Comparison of ENCODE assay signal across 1 cellular context in the genomic region with DNA sequence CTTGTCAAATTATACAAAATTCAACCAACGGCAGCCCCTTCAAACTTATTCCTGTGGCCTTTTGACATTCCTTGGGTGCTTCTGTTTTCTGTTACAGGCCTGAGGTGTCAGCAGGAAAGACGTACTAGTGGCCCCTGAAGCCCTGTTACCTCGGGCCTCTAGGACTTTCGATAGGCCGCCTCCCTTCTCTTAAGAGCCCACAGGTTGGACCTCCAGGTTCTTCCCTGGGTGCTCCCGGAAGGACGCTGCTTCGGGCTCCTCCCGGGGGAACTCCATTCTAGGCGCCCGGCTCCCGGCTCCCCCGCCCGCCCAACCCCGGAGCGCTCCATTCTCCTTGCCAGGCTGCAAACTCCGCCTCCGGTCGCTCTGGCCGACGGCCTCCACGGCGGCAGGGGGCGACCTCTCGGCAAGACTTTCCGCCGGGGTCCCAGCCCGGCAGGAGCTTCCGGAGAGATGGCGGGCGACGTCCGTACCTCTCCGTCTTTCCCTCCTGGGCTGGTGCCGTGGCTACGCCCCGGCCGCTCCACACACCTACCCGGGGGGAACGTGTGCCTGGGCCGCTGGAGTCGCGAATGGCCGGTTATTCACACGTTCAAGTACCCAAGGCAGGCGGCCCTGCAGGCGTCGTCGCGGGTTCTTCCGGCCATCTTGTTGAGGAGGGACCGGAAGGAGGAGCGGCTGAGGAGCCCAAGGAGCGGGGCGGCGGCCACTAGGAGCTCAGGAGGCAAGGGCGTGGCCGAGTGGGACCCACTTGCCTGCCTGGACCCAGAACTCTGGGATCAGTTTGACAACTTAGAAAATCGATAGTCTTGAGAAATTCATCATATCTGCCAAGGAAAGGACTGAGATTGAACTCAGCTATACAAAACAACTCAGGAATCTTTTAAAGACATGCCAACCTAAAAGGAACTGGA.
TF ChIP-seq lines count a peak whose summit lies in the region.

No MANE protein-coding gene starts in this region.

TF ChIP-seq in K562, 482 proteins besides CTCF, POLR2A, EP300 and RAD21 (continued from another document and continues in another):
- TF ChIP-seq, protein P1, sequence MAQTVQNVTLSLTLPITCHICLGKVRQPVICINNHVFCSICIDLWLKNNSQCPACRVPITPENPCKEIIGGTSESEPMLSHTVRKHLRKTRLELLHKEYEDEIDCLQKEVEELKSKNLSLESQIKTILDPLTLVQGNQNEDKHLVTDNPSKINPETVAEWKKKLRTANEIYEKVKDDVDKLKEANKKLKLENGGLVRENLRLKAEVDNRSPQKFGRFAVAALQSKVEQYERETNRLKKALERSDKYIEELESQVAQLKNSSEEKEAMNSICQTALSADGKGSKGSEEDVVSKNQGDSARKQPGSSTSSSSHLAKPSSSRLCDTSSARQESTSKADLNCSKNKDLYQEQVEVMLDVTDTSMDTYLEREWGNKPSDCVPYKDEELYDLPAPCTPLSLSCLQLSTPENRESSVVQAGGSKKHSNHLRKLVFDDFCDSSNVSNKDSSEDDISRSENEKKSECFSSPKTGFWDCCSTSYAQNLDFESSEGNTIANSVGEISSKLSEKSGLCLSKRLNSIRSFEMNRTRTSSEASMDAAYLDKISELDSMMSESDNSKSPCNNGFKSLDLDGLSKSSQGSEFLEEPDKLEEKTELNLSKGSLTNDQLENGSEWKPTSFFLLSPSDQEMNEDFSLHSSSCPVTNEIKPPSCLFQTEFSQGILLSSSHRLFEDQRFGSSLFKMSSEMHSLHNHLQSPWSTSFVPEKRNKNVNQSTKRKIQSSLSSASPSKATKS (CRISPR knock-in tag; IDR thresholded peaks at IDR 0.05): no peak
- TF ChIP-seq NFYB (IDR thresholded peaks at IDR 0.05; ENCODE audit: extremely low read depth, insufficient read length): no peak
- no peak for TF ChIP-seq ZNF696 (CRISPR knock-in tag; conservative IDR thresholded peaks at IDR 0.05)
- no peak for TF ChIP-seq ZNF507 (tag; conservative IDR thresholded peaks at IDR 0.05)
- TF ChIP-seq NFIC (IDR thresholded peaks at IDR 0.05): peak; percentile 40; the same call in 1 of the 2 replicates
- TF ChIP-seq RBM17 (IDR thresholded peaks at IDR 0.05; ENCODE audit: borderline replicate concordance, low read depth, low read length): no peak
- TF ChIP-seq SMC3 (conservative IDR thresholded peaks at IDR 0.05; ENCODE audit: insufficient read depth, low read depth, low read length): peak; percentile 36; the same call in 1 of the 2 replicates
- TF ChIP-seq, protein P2, sequence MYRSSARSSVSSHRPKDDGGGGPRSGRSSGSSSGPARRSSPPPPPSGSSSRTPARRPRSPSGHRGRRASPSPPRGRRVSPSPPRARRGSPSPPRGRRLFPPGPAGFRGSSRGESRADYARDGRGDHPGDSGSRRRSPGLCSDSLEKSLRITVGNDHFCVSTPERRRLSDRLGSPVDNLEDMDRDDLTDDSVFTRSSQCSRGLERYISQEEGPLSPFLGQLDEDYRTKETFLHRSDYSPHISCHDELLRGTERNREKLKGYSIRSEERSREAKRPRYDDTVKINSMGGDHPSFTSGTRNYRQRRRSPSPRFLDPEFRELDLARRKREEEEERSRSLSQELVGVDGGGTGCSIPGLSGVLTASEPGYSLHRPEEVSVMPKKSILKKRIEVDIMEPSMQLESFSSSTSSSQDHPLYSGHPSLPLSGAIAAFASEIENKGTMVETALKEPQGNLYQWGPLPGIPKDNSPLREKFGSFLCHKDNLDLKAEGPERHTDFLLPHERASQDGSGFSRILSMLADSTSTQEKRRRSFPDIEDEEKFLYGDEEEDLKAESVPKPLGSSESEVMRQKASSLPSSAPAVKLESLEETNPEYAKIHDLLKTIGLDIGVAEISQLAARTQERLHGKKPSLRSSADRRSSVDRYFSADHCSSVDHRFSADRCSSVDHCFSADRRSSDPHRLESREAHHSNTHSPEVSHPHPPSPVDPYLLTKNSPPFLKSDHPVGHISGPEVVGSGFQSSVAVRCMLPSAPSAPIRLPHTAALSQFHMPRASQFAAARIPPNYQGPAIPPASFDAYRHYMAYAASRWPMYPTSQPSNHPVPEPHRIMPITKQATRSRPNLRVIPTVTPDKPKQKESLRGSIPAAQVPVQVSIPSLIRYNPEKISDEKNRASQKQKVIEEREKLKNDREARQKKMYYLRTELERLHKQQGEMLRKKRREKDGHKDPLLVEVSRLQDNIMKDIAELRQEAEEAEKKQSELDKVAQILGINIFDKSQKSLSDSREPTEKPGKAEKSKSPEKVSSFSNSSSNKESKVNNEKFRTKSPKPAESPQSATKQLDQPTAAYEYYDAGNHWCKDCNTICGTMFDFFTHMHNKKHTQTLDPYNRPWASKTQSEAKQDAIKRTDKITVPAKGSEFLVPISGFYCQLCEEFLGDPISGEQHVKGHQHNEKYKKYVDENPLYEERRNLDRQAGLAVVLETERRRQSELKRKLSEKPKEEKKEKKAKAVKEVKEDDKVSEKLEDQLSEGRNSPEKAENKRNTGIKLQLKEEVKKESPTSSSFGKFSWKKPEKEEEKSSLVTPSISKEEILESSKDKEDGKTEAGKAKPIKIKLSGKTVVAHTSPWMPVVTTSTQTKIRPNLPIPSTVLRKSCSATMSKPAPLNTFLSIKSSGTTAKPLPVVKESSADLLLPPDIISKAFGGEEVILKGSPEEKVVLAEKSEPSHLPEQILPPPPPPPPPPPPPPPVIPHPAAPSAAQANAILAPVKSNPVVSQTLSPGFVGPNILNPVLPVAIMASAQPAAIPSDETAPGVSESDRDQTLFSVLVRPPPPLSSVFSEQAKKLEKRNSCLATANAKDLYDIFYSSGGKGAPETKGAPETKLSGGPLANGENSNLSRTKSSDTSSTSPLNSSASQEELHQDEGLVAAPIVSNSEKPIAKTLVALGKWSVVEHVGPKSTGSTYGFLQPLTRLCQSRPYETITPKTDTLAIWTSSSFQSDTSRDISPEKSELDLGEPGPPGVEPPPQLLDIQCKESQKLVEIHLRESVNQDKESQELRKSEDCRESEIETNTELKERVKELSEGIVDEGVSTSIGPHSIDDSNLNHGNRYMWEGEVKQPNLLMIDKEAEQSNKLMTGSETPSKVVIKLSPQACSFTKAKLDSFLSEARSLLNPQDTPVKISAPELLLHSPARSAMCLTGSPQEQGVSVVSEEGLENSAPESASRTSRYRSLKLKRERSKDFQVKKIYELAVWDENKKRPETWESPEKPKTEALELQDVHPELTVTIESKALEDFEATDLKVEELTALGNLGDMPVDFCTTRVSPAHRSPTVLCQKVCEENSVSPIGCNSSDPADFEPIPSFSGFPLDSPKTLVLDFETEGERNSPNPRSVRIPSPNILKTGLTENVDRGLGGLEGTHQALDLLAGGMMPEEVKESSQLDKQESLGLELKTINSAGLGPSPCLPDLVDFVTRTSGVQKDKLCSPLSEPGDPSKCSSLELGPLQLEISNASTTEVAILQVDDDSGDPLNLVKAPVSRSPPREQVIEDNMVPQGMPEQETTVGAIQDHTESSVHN (IDR thresholded peaks at IDR 0.05; ENCODE audit: borderline replicate concordance in 1 of 2, low read depth in 1 of 2): no peak
- TF ChIP-seq ZBTB8A (IDR thresholded peaks at IDR 0.05; ENCODE audit: partially characterized antibody): no peak
- no peak for TF ChIP-seq ZNF24 (IDR thresholded peaks at IDR 0.05)
- peak; percentile 84 for TF ChIP-seq RNF2 (IDR thresholded peaks at IDR 0.05)
- TF ChIP-seq NCOA1 (IDR thresholded peaks at IDR 0.05; ENCODE audit: low read depth): peak; percentile 87
- TF ChIP-seq, protein P3, sequence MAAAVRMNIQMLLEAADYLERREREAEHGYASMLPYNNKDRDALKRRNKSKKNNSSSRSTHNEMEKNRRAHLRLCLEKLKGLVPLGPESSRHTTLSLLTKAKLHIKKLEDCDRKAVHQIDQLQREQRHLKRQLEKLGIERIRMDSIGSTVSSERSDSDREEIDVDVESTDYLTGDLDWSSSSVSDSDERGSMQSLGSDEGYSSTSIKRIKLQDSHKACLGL (CRISPR knock-in tag; IDR thresholded peaks at IDR 0.05; ENCODE audit: borderline replicate concordance, poor library complexity, severe bottlenecking): no peak
- TF ChIP-seq NONO (IDR thresholded peaks at IDR 0.05; ENCODE audit: low read depth in 2 of 2, low read length in 1 of 2): peak; percentile 49 to 57; a peak in 2 of 4 replicates
- no peak for TF ChIP-seq MYBL2 (IDR thresholded peaks at IDR 0.05; ENCODE audit: low read depth)
- TF ChIP-seq MYBL2 (CRISPR knock-in tag; IDR thresholded peaks at IDR 0.05; ENCODE audit: borderline replicate concordance): no peak
- TF ChIP-seq, protein P4, sequence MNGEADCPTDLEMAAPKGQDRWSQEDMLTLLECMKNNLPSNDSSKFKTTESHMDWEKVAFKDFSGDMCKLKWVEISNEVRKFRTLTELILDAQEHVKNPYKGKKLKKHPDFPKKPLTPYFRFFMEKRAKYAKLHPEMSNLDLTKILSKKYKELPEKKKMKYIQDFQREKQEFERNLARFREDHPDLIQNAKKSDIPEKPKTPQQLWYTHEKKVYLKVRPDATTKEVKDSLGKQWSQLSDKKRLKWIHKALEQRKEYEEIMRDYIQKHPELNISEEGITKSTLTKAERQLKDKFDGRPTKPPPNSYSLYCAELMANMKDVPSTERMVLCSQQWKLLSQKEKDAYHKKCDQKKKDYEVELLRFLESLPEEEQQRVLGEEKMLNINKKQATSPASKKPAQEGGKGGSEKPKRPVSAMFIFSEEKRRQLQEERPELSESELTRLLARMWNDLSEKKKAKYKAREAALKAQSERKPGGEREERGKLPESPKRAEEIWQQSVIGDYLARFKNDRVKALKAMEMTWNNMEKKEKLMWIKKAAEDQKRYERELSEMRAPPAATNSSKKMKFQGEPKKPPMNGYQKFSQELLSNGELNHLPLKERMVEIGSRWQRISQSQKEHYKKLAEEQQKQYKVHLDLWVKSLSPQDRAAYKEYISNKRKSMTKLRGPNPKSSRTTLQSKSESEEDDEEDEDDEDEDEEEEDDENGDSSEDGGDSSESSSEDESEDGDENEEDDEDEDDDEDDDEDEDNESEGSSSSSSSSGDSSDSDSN (IDR thresholded peaks at IDR 0.05; ENCODE audit: borderline replicate concordance in 1 of 2, low read depth in 2 of 2, low read length in 2 of 2): peak in 1 of 2 experiments; percentile 79; a peak in 2 of 4 replicates
- TF ChIP-seq, protein P5, sequence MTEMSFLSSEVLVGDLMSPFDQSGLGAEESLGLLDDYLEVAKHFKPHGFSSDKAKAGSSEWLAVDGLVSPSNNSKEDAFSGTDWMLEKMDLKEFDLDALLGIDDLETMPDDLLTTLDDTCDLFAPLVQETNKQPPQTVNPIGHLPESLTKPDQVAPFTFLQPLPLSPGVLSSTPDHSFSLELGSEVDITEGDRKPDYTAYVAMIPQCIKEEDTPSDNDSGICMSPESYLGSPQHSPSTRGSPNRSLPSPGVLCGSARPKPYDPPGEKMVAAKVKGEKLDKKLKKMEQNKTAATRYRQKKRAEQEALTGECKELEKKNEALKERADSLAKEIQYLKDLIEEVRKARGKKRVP (CRISPR knock-in tag; IDR thresholded peaks at IDR 0.05): peak; percentile 42; the same call in 1 of the 2 replicates
- TF ChIP-seq HMGN3 (IDR thresholded peaks at IDR 0.05; ENCODE audit: borderline replicate concordance, extremely low read depth, insufficient read length, low read depth, low read length): peak; percentile 84
- TF ChIP-seq, protein P6, sequence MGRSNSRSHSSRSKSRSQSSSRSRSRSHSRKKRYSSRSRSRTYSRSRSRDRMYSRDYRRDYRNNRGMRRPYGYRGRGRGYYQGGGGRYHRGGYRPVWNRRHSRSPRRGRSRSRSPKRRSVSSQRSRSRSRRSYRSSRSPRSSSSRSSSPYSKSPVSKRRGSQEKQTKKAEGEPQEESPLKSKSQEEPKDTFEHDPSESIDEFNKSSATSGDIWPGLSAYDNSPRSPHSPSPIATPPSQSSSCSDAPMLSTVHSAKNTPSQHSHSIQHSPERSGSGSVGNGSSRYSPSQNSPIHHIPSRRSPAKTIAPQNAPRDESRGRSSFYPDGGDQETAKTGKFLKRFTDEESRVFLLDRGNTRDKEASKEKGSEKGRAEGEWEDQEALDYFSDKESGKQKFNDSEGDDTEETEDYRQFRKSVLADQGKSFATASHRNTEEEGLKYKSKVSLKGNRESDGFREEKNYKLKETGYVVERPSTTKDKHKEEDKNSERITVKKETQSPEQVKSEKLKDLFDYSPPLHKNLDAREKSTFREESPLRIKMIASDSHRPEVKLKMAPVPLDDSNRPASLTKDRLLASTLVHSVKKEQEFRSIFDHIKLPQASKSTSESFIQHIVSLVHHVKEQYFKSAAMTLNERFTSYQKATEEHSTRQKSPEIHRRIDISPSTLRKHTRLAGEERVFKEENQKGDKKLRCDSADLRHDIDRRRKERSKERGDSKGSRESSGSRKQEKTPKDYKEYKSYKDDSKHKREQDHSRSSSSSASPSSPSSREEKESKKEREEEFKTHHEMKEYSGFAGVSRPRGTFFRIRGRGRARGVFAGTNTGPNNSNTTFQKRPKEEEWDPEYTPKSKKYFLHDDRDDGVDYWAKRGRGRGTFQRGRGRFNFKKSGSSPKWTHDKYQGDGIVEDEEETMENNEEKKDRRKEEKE (IDR thresholded peaks at IDR 0.05; ENCODE audit: borderline replicate concordance in 1 of 2, control insufficient read depth in 1 of 2, low read depth in 2 of 2, low read length in 1 of 2): no peak
- no peak for TF ChIP-seq RCOR1 (IDR thresholded peaks at IDR 0.05; ENCODE audit: borderline replicate concordance in 1 of 2, low read depth in 2 of 2, low read length in 2 of 2)
- no peak for TF ChIP-seq KAT7 (CRISPR knock-in tag; IDR thresholded peaks at IDR 0.05; ENCODE audit: borderline replicate concordance)
- peak; percentile 32; the same call in 1 of the 2 replicates for TF ChIP-seq ARID1B (IDR thresholded peaks at IDR 0.05)
- TF ChIP-seq, protein P7, sequence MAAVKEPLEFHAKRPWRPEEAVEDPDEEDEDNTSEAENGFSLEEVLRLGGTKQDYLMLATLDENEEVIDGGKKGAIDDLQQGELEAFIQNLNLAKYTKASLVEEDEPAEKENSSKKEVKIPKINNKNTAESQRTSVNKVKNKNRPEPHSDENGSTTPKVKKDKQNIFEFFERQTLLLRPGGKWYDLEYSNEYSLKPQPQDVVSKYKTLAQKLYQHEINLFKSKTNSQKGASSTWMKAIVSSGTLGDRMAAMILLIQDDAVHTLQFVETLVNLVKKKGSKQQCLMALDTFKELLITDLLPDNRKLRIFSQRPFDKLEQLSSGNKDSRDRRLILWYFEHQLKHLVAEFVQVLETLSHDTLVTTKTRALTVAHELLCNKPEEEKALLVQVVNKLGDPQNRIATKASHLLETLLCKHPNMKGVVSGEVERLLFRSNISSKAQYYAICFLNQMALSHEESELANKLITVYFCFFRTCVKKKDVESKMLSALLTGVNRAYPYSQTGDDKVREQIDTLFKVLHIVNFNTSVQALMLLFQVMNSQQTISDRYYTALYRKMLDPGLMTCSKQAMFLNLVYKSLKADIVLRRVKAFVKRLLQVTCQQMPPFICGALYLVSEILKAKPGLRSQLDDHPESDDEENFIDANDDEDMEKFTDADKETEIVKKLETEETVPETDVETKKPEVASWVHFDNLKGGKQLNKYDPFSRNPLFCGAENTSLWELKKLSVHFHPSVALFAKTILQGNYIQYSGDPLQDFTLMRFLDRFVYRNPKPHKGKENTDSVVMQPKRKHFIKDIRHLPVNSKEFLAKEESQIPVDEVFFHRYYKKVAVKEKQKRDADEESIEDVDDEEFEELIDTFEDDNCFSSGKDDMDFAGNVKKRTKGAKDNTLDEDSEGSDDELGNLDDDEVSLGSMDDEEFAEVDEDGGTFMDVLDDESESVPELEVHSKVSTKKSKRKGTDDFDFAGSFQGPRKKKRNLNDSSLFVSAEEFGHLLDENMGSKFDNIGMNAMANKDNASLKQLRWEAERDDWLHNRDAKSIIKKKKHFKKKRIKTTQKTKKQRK (IDR thresholded peaks at IDR 0.05; ENCODE audit: borderline replicate concordance, low read depth, low read length): no peak
- TF ChIP-seq, protein P8, sequence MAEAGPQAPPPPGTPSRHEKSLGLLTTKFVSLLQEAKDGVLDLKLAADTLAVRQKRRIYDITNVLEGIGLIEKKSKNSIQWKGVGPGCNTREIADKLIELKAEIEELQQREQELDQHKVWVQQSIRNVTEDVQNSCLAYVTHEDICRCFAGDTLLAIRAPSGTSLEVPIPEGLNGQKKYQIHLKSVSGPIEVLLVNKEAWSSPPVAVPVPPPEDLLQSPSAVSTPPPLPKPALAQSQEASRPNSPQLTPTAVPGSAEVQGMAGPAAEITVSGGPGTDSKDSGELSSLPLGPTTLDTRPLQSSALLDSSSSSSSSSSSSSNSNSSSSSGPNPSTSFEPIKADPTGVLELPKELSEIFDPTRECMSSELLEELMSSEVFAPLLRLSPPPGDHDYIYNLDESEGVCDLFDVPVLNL (CRISPR knock-in tag; IDR thresholded peaks at IDR 0.05; ENCODE audit: low read depth): no peak
